Comparison of ENCODE assay signal across 8 cellular contexts in genomic region chr9:128546504-128546903, GRCh38.
"Had no signal": no experiment of that assay in that cellular context is flagged by ENCODE, and none has a peak within 500 bp of the region (broad histone marks: within the 10 kb centered on the region; RNA-seq: fewer than 3 reads in every experiment).

No MANE protein-coding gene starts in this region.

- FAIRE-seq: G401.6, GM12878, GM12891, GM12892, GM18507, GM19239 had no signal

- H3K4me3 ChIP-seq: GM12878 had no signal

- DNase-seq: GDM1, GF-D8 had no signal

- ATAC-seq: GM12878 had no signal
